In genomic region chr9:129027685-129028191, GRCh38 we compare ENCODE assay signal across 8 cellular contexts. TPM values are rescaled to one million over a fixed set of nuclear protein-coding genes. Genes with fewer than 3 reads are reported as not detected.
DNase-seq lines count a peak whose midpoint lies in the region; ATAC-seq, FAIRE-seq and TF ChIP-seq lines count a peak whose summit lies in the region.

No MANE protein-coding gene starts in this region.

- no peaks in the 10 kb centered on the region for H3K27me3 ChIP-seq in astrocyte (ENCODE audit: insufficient read depth, low read length)

- H3K4me3 ChIP-seq in AG04449 (ENCODE audit: low read depth, low read length) (peak overlapping the region; percentile 77), astrocyte (ENCODE audit: insufficient read depth, low read depth, low read length) (peak overlapping the region; percentile 69), kidney (ENCODE audit: low read length in 2 of 2) (peak overlapping the region; percentile 75)

- ATAC-seq in HG02943 (IDR thresholded peaks at IDR 0.05; ENCODE audit: low read depth, unreplicated experiment), result peak; percentile 40
- ATAC-seq in stimulated activated memory B cell treated with anti-CD40 and anti-IgM and Interleukin-4, amounts not matched to agents 10 μg/mL and 1 μg/mL and 100 μg/mL, for 72 hours, result peak; percentile 77

- H3K4me3 Mint-ChIP-seq in astrocyte (ENCODE audit: unreplicated experiment), result peak overlapping the region; percentile 86
- H3K4me3 Mint-ChIP-seq in stimulated activated memory B cell treated with anti-CD40 and anti-IgM and Interleukin-4, amounts not matched to agents 10 μg/mL and 1 μg/mL and 100 μg/mL, for 72 hours, result peak overlapping the region; percentile 81

- no peak overlapping the region for H3K27ac Mint-ChIP-seq in astrocyte (ENCODE audit: unreplicated experiment)
- peak overlapping the region; percentile 74 for H3K27ac Mint-ChIP-seq in stimulated activated memory B cell treated with anti-CD40 and anti-IgM and Interleukin-4, amounts not matched to agents 10 μg/mL and 1 μg/mL and 100 μg/mL, for 72 hours

- intact Hi-C loops in kidney (cut with DNase I), result no loop called here

- H3K36me3 ChIP-seq in astrocyte (ENCODE audit: insufficient read depth, low read length) (no peaks in the 10 kb centered on the region), kidney (ENCODE audit: control insufficient read depth in 1 of 2, insufficient read depth in 2 of 2, low read length in 2 of 2) (no peaks in the 10 kb centered on the region)

- no peak for FAIRE-seq in astrocyte (lab: Jason Lieb, UNC)
- FAIRE-seq in kidney (lab: Jason Lieb, UNC), result no peak

- TF ChIP-seq CTCF in AG04449 (IDR thresholded peaks at IDR 0.05; ENCODE audit: insufficient read depth, low read length, missing control alignments) (no peak), GM13977 (IDR thresholded peaks at IDR 0.05; ENCODE audit: extremely low read depth, insufficient read depth, missing control alignments) (no peak), astrocyte (IDR thresholded peaks at IDR 0.05; ENCODE audit: insufficient read depth, low read depth, low read length) (no peak), kidney (IDR thresholded peaks at IDR 0.05; ENCODE audit: borderline replicate concordance, extremely low read depth, insufficient read depth) (no peak)

- no peaks in the 10 kb centered on the region for H3K27me3 Mint-ChIP-seq in astrocyte (ENCODE audit: low read depth, unreplicated experiment)
- H3K27me3 Mint-ChIP-seq in stimulated activated memory B cell treated with anti-CD40 and anti-IgM and Interleukin-4, amounts not matched to agents 10 μg/mL and 1 μg/mL and 100 μg/mL, for 72 hours, result no peaks in the 10 kb centered on the region

- H3K9me3 Mint-ChIP-seq in astrocyte (ENCODE audit: unreplicated experiment), result no peaks in the 10 kb centered on the region
- H3K9me3 Mint-ChIP-seq in stimulated activated memory B cell treated with anti-CD40 and anti-IgM and Interleukin-4, amounts not matched to agents 10 μg/mL and 1 μg/mL and 100 μg/mL, for 72 hours, result no peaks in the 10 kb centered on the region

- CTCF ChIA-PET in AG04449 (lab: Yijun Ruan, JAX), result interaction anchor here (0.6 to 3.0 kb wide), 21 partner anchors 9 to 210 kb away, joined by 3 to 24 read pairs (median 3); partner anchors contain the start of genes DOLPP1 and ENDOG

- H3K4me1 Mint-ChIP-seq in astrocyte (ENCODE audit: low read depth, unreplicated experiment), result peaks cover 8% of the 10 kb centered on the region
- peaks cover 33% of the 10 kb centered on the region for H3K4me1 Mint-ChIP-seq in stimulated activated memory B cell treated with anti-CD40 and anti-IgM and Interleukin-4, amounts not matched to agents 10 μg/mL and 1 μg/mL and 100 μg/mL, for 72 hours

- POLR2A ChIA-PET in AG04449 (lab: Yijun Ruan, JAX), result no interaction called here

- H3K9ac ChIP-seq in astrocyte (ENCODE audit: low read length), result peak overlapping the region; percentile 78
- peak overlapping the region; percentile 82 to 92 for H3K9ac ChIP-seq in kidney (ENCODE audit: low read length in 2 of 2)

- H3K9me3 ChIP-seq in astrocyte (ENCODE audit: insufficient read depth, low read depth, low read length) (no peaks in the 10 kb centered on the region), kidney (ENCODE audit: control insufficient read depth in 1 of 2, low read length in 2 of 2) (no peaks in the 10 kb centered on the region)

- H2AFZ ChIP-seq in astrocyte (ENCODE audit: low read depth, low read length), result peak overlapping the region; percentile 83

- in situ Hi-C loops in GM13977 (cut with MboI; ENCODE audit: low pct_unique_long_range_greater_than_20kb, low sequenced_read_pairs, unreplicated experiment), result no loop called here

- H3K79me2 ChIP-seq in astrocyte (ENCODE audit: insufficient read depth, low read length), result peaks cover 30% of the 10 kb centered on the region

- H3K4me2 ChIP-seq in astrocyte (ENCODE audit: low read length), result peak overlapping the region; percentile 97

- DNase-seq in AG04449 (ENCODE audit: low read depth, low spot score) (no peak), GM13977 (ENCODE audit: low spot score) (peak; percentile 70), NCI-H748 (lab: John Stamatoyannopoulos, UW; ENCODE audit: unreplicated experiment) (peak; percentile 85), astrocyte (ENCODE audit: low read depth) (no peak), kidney (peak; percentile 92), GF-D8 (lab: John Stamatoyannopoulos, UW) (no peak)

- H4K20me1 ChIP-seq in astrocyte (ENCODE audit: insufficient read depth, low read length), result peaks cover 19% of the 10 kb centered on the region

- peaks cover 22% of the 10 kb centered on the region for H3K4me1 ChIP-seq in astrocyte (ENCODE audit: insufficient read depth, low read length)
- peaks cover 0 to 15% of the 10 kb centered on the region in 2 donors for H3K4me1 ChIP-seq in kidney (ENCODE audit: control insufficient read depth in 1 of 2, insufficient read depth in 1 of 2, low read depth in 1 of 2, low read length in 2 of 2)

- no peaks in the 10 kb centered on the region for H3K36me3 Mint-ChIP-seq in astrocyte (ENCODE audit: low read depth, unreplicated experiment)
- no peaks in the 10 kb centered on the region for H3K36me3 Mint-ChIP-seq in stimulated activated memory B cell treated with anti-CD40 and anti-IgM and Interleukin-4, amounts not matched to agents 10 μg/mL and 1 μg/mL and 100 μg/mL, for 72 hours

- H3K27ac ChIP-seq in astrocyte (ENCODE audit: low read depth, low read length) (peak overlapping the region; percentile 12), kidney (ENCODE audit: low read depth in 2 of 2, low read length in 2 of 2) (peak overlapping the region; percentile 51 to 81)

RNA-seq across cellular contexts. Expression of gene SH3GLB2, which starts 0.4 kb away (rescaled TPM):
- 35.0 and 38.0 TPM in 2 replicates for total RNA-seq in astrocyte
- total RNA-seq in kidney, result 128 TPM
- 118 TPM for polyA plus RNA-seq in kidney (ENCODE audit: insufficient read depth, low read depth, low replicate concordance)

RNA-seq across cellular contexts. Expression of gene MIGA2, which starts 8.7 kb away (rescaled TPM):
- 23.1 and 23.8 TPM in 2 replicates for total RNA-seq in astrocyte
- total RNA-seq in kidney, result 29.9 TPM
- polyA plus RNA-seq in kidney (ENCODE audit: insufficient read depth, low read depth, low replicate concordance), result 26.1 TPM

RNA-seq across cellular contexts. Expression of gene DOLPP1, which starts 53.2 kb away (rescaled TPM):
- total RNA-seq in astrocyte (14.9 and 17.9 TPM in 2 replicates), kidney (9.1 TPM)
- polyA plus RNA-seq in kidney (ENCODE audit: insufficient read depth, low read depth, low replicate concordance), result 12.1 TPM

Comparison
In these comparisons a context has a peak if more than half of its experiments do, and no peak if none do; other contexts are left out.
1. DNase-seq: peak in GM13977 (single experiment), NCI-H748 (single experiment) and kidney (single experiment); none in AG04449 (single experiment), astrocyte (single experiment) and GF-D8 (single experiment).
2. Peak in every context shown above with its lines, with median percentiles within 50 percentile points of each other: H3K4me3 ChIP-seq.